25 cellular contexts compared by ENCODE assay signal in the genomic region with DNA sequence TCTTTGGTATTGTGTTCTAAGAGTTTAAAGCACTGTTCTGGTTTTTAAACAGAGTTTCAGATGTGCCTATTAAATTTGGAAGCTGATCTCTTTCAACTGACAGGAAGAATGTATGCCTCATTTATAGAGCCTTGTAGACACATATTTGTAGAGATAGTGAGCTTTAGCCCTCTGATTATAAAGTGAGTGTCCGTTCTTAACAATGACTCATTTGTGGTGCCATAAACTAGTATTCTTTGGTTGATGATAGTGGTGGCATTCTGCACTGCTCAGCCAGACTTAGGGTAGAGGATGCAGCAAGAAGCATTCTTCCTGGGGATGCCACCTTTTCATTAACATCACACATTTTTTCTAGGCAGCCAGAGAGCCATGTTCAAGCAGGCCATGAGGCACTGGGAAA.
DNase-seq lines count a peak whose midpoint lies in the region; ATAC-seq and TF ChIP-seq lines count a peak whose summit lies in the region.
"Had no signal": no experiment of that assay in that cellular context is flagged by ENCODE, and none has a peak within 500 bp of the region (broad histone marks: within the 10 kb centered on the region; RNA-seq: fewer than 3 reads in every experiment).

No MANE protein-coding gene starts in this region.

- no peak overlapping the region for H3K4me3 Mint-ChIP-seq in osteocyte (ENCODE audit: unreplicated experiment)
- H3K4me3 Mint-ChIP-seq: activated CD4-positive, alpha-beta memory T cell treated with anti-CD3 and anti-CD28 coated beads, Interleukin-2, amount 10 ng/mL, durations not matched to agents 7 days and 5 days; activated naive CD8-positive, alpha-beta T cell treated with anti-CD3 and anti-CD28 coated beads, Interleukin-2, amount 50 U/mL, for 24 hours; brain; CD4-positive, alpha-beta T cell; GM23338; neural crest cell had no signal

- peaks cover 5% of the 10 kb centered on the region for H3K9me3 Mint-ChIP-seq in osteocyte (ENCODE audit: unreplicated experiment)
- H3K9me3 Mint-ChIP-seq: activated CD4-positive, alpha-beta memory T cell treated with anti-CD3 and anti-CD28 coated beads, Interleukin-2, amount 10 ng/mL, durations not matched to agents 7 days and 5 days; activated naive CD8-positive, alpha-beta T cell treated with anti-CD3 and anti-CD28 coated beads, Interleukin-2, amount 50 U/mL, for 24 hours; brain; CD4-positive, alpha-beta T cell; GM23338; neural crest cell had no signal

- TF ChIP-seq CTCF in choroid plexus epithelial cell (conservative IDR thresholded peaks at IDR 0.05; ENCODE audit: low read depth, low read length) = no peak
- TF ChIP-seq CTCF in osteocyte (IDR thresholded peaks at IDR 0.05) = no peak

- ATAC-seq in GM21360 (IDR thresholded peaks at IDR 0.05; ENCODE audit: unreplicated experiment) (no peak), HG02623 (IDR thresholded peaks at IDR 0.05; ENCODE audit: unreplicated experiment) (no peak)
- ATAC-seq: activated naive CD8-positive, alpha-beta T cell treated with anti-CD3 and anti-CD28 coated beads, Interleukin-2, amount 50 U/mL, for 24 hours; GM23338 had no signal

- H3K27me3 Mint-ChIP-seq in osteocyte (ENCODE audit: unreplicated experiment) = no peaks in the 10 kb centered on the region
- H3K27me3 Mint-ChIP-seq: activated CD4-positive, alpha-beta memory T cell treated with anti-CD3 and anti-CD28 coated beads, Interleukin-2, amount 10 ng/mL, durations not matched to agents 7 days and 5 days; activated naive CD8-positive, alpha-beta T cell treated with anti-CD3 and anti-CD28 coated beads, Interleukin-2, amount 50 U/mL, for 24 hours; brain; CD4-positive, alpha-beta T cell had no signal

- H3K4me1 Mint-ChIP-seq in osteocyte (ENCODE audit: unreplicated experiment) = peaks cover 60% of the 10 kb centered on the region
- H3K4me1 Mint-ChIP-seq: activated CD4-positive, alpha-beta memory T cell treated with anti-CD3 and anti-CD28 coated beads, Interleukin-2, amount 10 ng/mL, durations not matched to agents 7 days and 5 days; activated naive CD8-positive, alpha-beta T cell treated with anti-CD3 and anti-CD28 coated beads, Interleukin-2, amount 50 U/mL, for 24 hours; brain; GM23338; neural crest cell had no signal

- peaks cover 26% of the 10 kb centered on the region for H3K36me3 Mint-ChIP-seq in osteocyte (ENCODE audit: unreplicated experiment)
- H3K36me3 Mint-ChIP-seq: brain had no signal

- H3K4me3 ChIP-seq in choroid plexus epithelial cell (ENCODE audit: low read depth, low read length) = no peak overlapping the region
- H3K4me3 ChIP-seq: coronary artery, esophagus squamous epithelium, GM23338, lung, sigmoid colon had no signal

- peak overlapping the region; percentile 89 for H3K27ac Mint-ChIP-seq in osteocyte (ENCODE audit: unreplicated experiment)
- H3K27ac Mint-ChIP-seq: activated CD4-positive, alpha-beta memory T cell treated with anti-CD3 and anti-CD28 coated beads, Interleukin-2, amount 10 ng/mL, durations not matched to agents 7 days and 5 days; activated naive CD8-positive, alpha-beta T cell treated with anti-CD3 and anti-CD28 coated beads, Interleukin-2, amount 50 U/mL, for 24 hours; brain; CD4-positive, alpha-beta T cell; GM23338 had no signal

- DNase-seq in HCEC 1CT = peak; percentile 13
- DNase-seq in RKO (ENCODE audit: low spot score) = peak; percentile 13
- peak; percentile 12 for DNase-seq in choroid plexus epithelial cell (ENCODE audit: low read depth)
- no peak for DNase-seq in osteocyte (ENCODE audit: extremely low spot score, unreplicated experiment)
- DNase-seq in NCI-H128 (lab: John Stamatoyannopoulos, UW; ENCODE audit: unreplicated experiment) = no peak
- DNase-seq in anterior cingulate cortex (lab: John Stamatoyannopoulos, UW) = no peak
- DNase-seq: activated CD4-positive, alpha-beta memory T cell treated with anti-CD3 and anti-CD28 coated beads, Interleukin-2, amount 10 ng/mL, durations not matched to agents 7 days and 5 days; activated gamma-delta T cell; activated naive CD8-positive, alpha-beta T cell treated with anti-CD3 and anti-CD28 coated beads, Interleukin-2, amount 50 U/mL, for 24 hours; CD4-positive, alpha-beta T cell; esophagus squamous epithelium; KBM-7; kidney glomerular epithelial cell; NCI-H187; NCI-H2171 treated with DMSO at 0.1 percent for 48 hours; NCI-H526; sigmoid colon; stimulated activated CD8-positive, alpha-beta memory T cell treated with anti-CD3 and anti-CD28 coated beads, Interleukin-4, amount 100 ng/mL, for 48 hours had no signal

Comparison
In these comparisons a context has a peak if more than half of its experiments do, and no peak if none do; other contexts are left out.
1. DNase-seq: peak in HCEC 1CT (single experiment), RKO (single experiment) and choroid plexus epithelial cell (single experiment); none in osteocyte (single experiment), NCI-H128 (single experiment) and anterior cingulate cortex (0 of 58).